Comparison of ENCODE assay signal across 18 cellular contexts in the genomic region with DNA sequence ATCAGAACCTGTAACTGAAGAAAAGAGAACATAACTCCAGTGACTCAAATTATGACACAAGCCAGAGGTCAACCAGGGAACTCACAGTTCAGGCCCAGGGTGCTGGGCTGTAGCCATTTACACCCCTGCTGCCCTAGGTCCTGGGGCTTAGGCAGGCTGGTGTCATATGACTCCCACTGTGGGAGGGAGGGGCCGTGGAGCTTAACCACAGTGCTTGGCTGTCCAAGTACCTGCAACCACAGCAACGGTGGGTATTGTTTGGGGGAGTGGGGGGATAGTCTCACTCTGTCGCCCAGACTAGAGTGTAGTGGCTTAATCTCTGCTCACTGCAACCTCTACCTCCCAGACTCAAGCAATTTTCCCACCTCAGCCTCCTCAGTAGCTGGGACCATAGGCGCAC.
DNase-seq lines count a peak whose midpoint lies in the region; ATAC-seq, FAIRE-seq and TF ChIP-seq lines count a peak whose summit lies in the region.
"Had no signal": no experiment of that assay in that cellular context is flagged by ENCODE, and none has a peak within 500 bp of the region (broad histone marks: within the 10 kb centered on the region; RNA-seq: fewer than 3 reads in every experiment).

No MANE protein-coding gene starts in this region.

- H3K79me2 ChIP-seq in GM12878 (ENCODE audit: control insufficient read depth, insufficient read depth, low read length) (peaks cover 2% of the 10 kb centered on the region), osteoblast (ENCODE audit: insufficient read depth, low read length) (no peaks in the 10 kb centered on the region)

- H2BK120ac ChIP-seq in IMR-90 (ENCODE audit: low read depth, low read length): no peak overlapping the region

- H4K91ac ChIP-seq in IMR-90 (ENCODE audit: insufficient read depth, low read depth, low read length): no peak overlapping the region

- TF ChIP-seq POLR2A in IMR-90 (IDR thresholded peaks at IDR 0.05; ENCODE audit: low read depth, low read length) (no peak), GM12878 (IDR thresholded peaks at IDR 0.05; ENCODE audit: low read depth, low read length) (no peak)

- dilution Hi-C loops in IMR-90 (cut with HindIII; ENCODE audit: low sequenced_read_pairs, unreplicated experiment): no loop called here

- WGBS in IMR-90 (ENCODE audit: extremely low coverage in 2 of 2, insufficient read length in 1 of 2), 2 experiments: no CpG with 5 or more reads among the region's 4 CpGs
- 54% methylated on average over 4 of the region's 4 CpGs for WGBS in GM12878 (ENCODE audit: insufficient coverage, insufficient replicate concordance, low lambda C conversion rate, missing lambda C conversion rate)
- 82 to 83% methylated on average over 4 of the region's 4 CpGs for WGBS in pancreas, 2 donors

- TF ChIP-seq RAD21 in IMR-90 (IDR thresholded peaks at IDR 0.05; ENCODE audit: low read length) (no peak), GM12878 (IDR thresholded peaks at IDR 0.05; ENCODE audit: insufficient read depth, low read depth, low read length) (no peak)

- POLR2A ChIA-PET in IMR-90 (lab: Charles Lee; ENCODE audit: unreplicated experiment): no interaction called here
- POLR2A ChIA-PET in GM12878 (lab: Charles Lee): no interaction called here

- H3K9me3 ChIP-seq in IMR-90 (ENCODE audit: control insufficient read depth, insufficient read depth, low read length): no peaks in the 10 kb centered on the region
- no peaks in the 10 kb centered on the region; the same call in 2 of the 3 replicates for H3K9me3 ChIP-seq in GM12878 (replicated peaks; ENCODE audit: control insufficient read depth, insufficient read depth, low read length)
- no peaks in the 10 kb centered on the region for H3K9me3 ChIP-seq in osteoblast (ENCODE audit: low read depth, low read length)
- H3K9me3 ChIP-seq in pancreas: no peaks in the 10 kb centered on the region

- H3K4me2 ChIP-seq in IMR-90 (ENCODE audit: low read depth, low read length): no peak overlapping the region
- H3K4me2 ChIP-seq in GM12878 (ENCODE audit: control insufficient read depth, insufficient read depth): no peak overlapping the region
- H3K4me2 ChIP-seq in osteoblast (ENCODE audit: insufficient read depth, low read length): no peak overlapping the region

- H2AK5ac ChIP-seq in IMR-90 (ENCODE audit: low read depth, low read length): no peak overlapping the region

- H3K56ac ChIP-seq in IMR-90 (ENCODE audit: extremely low read depth, insufficient read depth, low read length): no peak overlapping the region

- H2BK20ac ChIP-seq in IMR-90 (ENCODE audit: low read depth, low read length): no peak overlapping the region

- no peak overlapping the region for H4K5ac ChIP-seq in IMR-90 (ENCODE audit: low read depth, low read length)

- H3K4me1 ChIP-seq in IMR-90 (ENCODE audit: control insufficient read depth, insufficient read depth, low read length) (peaks cover 3% of the 10 kb centered on the region; the same call in 1 of the 2 replicates), GM12878 (ENCODE audit: control insufficient read depth, insufficient read depth, low read length) (no peaks in the 10 kb centered on the region; the same call in none of the 2 replicates), osteoblast (ENCODE audit: insufficient read depth, low read length) (no peaks in the 10 kb centered on the region), pancreas (no peaks in the 10 kb centered on the region)

- H3K14ac ChIP-seq in IMR-90 (replicated peaks; ENCODE audit: low read depth, low read length): no peak overlapping the region

- H3K18ac ChIP-seq in IMR-90 (ENCODE audit: low read depth, low read length): no peak overlapping the region

- TF ChIP-seq CTCF in IMR-90 (conservative IDR thresholded peaks at IDR 0.05; ENCODE audit: low read depth, low read length) (no peak), GM12878 (IDR thresholded peaks at IDR 0.05 in 2 of 3, conservative IDR thresholded peaks at IDR 0.05 in 1 of 3; ENCODE audit: control insufficient read depth in 2 of 3, extremely low read depth in 1 of 3, insufficient read depth in 1 of 3, low read depth in 3 of 3, low read length in 3 of 3) (no peak), osteoblast (IDR thresholded peaks at IDR 0.05; ENCODE audit: extremely low read depth, low read depth, low read length) (no peak), pancreas (IDR thresholded peaks at IDR 0.05) (no peak)

- in situ Hi-C loops in IMR-90 (cut with MboI; ENCODE audit: low sequenced_read_pairs): no loop called here
- in situ Hi-C loops in GM12878 (cut with MboI): no loop called here

- no peak overlapping the region for H4K8ac ChIP-seq in IMR-90 (ENCODE audit: low read depth in 2 of 2, low read length in 2 of 2)

- H3K4me3 ChIP-seq in IMR-90 (ENCODE audit: insufficient read depth, low read depth, low read length): no peak overlapping the region
- H3K4me3 ChIP-seq in GM12878: no peak overlapping the region
- no peak overlapping the region for H3K4me3 ChIP-seq in osteoblast (ENCODE audit: insufficient read depth, low read length)
- no peak overlapping the region for H3K4me3 ChIP-seq in pancreas

- FAIRE-seq in GM12878 (lab: Jason Lieb, UNC) (no peak), pancreas (lab: Jason Lieb, UNC) (no peak)
- FAIRE-seq: G401.6 had no signal

- H2BK5ac ChIP-seq in IMR-90 (ENCODE audit: low read depth, low read length, poor library complexity, severe bottlenecking): no peak overlapping the region

- no TSS peak for BruUV-seq in IMR-90 (replicated peaks; lab: Mats Ljungman, UMichigan)
- no TSS peak for BruUV-seq in GM12878 (replicated peaks; lab: Mats Ljungman, UMichigan)

- SMC1A ChIA-PET in GM12878 (lab: Charles Lee; ENCODE audit: uncharacterized antibody, unreplicated experiment): interaction anchor here (0.6 to 2.8 kb wide), 9 partner anchors 9 to 286 kb away, joined by 3 to 11 read pairs (median 4); partner anchors contain the start of gene AMZ2

- H3K27ac ChIP-seq in IMR-90 (ENCODE audit: insufficient read depth, low read length) (no peak overlapping the region), GM12878 (ENCODE audit: control insufficient read depth, insufficient read depth) (no peak overlapping the region), osteoblast (ENCODE audit: low read depth, low read length) (no peak overlapping the region), pancreas (no peak overlapping the region)

- intact Hi-C loops in IMR-90 (cut with micrococcal nuclease) (loop anchor here (10.0 kb wide), 1 partner anchor 588 kb away; no protein-coding TSS in a partner anchor), GM12878 (cut with micrococcal nuclease; ENCODE audit: unreplicated experiment) (loop anchor here (10.0 kb wide), 2 partner anchors 112 to 588 kb away; no protein-coding TSS in a partner anchor), pancreas (cut with DNase I) (loop anchor here in 1 of 3 donors (10.0 kb wide), 1 partner anchor 288 kb away; no protein-coding TSS in a partner anchor)

- no peak; the same call in 1 of the 2 replicates for ATAC-seq in IMR-90 (ENCODE audit: low read depth)
- 0 out of 3 replicates have a peak, but pooled peaks have one; percentile 5 for ATAC-seq in GM12878
- no peak for ATAC-seq in pancreas

- TF ChIP-seq EP300 in GM12878 (IDR thresholded peaks at IDR 0.05; ENCODE audit: borderline replicate concordance in 1 of 2, control insufficient read depth in 1 of 2, low read depth in 2 of 2, low read length in 2 of 2): no peak

- peak; percentile 18 for DNase-seq in NCI-H2107 treated with DMSO at 0.1 percent for 48 hours (lab: John Stamatoyannopoulos, UW; ENCODE audit: unreplicated experiment)
- DNase-seq in NCI-H2107 (lab: John Stamatoyannopoulos, UW): no peak
- DNase-seq in IMR-90: no peak
- DNase-seq in GM12878 (ENCODE audit: low read depth, low spot score): no peak
- peak; percentile 60 for DNase-seq in osteoblast (ENCODE audit: insufficient read length, low spot score, missing footprints)
- DNase-seq in pancreas: no peak
- DNase-seq in activated CD4-positive, alpha-beta T cell treated with anti-CD3 and anti-CD28 coated beads for 1 hour: no peak
- DNase-seq in SIG-M5 treated with dmso at 0.1 percent for 504 hours (lab: John Stamatoyannopoulos, UW; ENCODE audit: unreplicated experiment): no peak
- DNase-seq: 8988T; Calu3; CD4-positive, alpha-beta memory T cell; DMS79; GOT3; Karpas-422; MM.1S; NCI-H1105; NCI-H1694 had no signal

- no peak overlapping the region for H2AK9ac ChIP-seq in IMR-90 (replicated peaks; ENCODE audit: low read depth, low read length, poor library complexity)

- no peak overlapping the region for H3K4ac ChIP-seq in IMR-90 (ENCODE audit: low read depth, low read length)

- H3K23ac ChIP-seq in IMR-90 (ENCODE audit: low read depth, low read length): no peak overlapping the region

- no peaks in the 10 kb centered on the region for H3K36me3 ChIP-seq in IMR-90 (ENCODE audit: control insufficient read depth, insufficient read depth, low read length)
- H3K36me3 ChIP-seq in GM12878 (ENCODE audit: control insufficient read depth in 2 of 2, insufficient read depth in 2 of 2, low read length in 1 of 2): no peaks in the 10 kb centered on the region
- H3K36me3 ChIP-seq in osteoblast (ENCODE audit: insufficient read depth, low read length): no peaks in the 10 kb centered on the region
- no peaks in the 10 kb centered on the region for H3K36me3 ChIP-seq in pancreas

- H4K20me1 ChIP-seq in IMR-90 (ENCODE audit: insufficient read depth, low read length) (no peaks in the 10 kb centered on the region), GM12878 (ENCODE audit: control insufficient read depth, insufficient read depth) (no peaks in the 10 kb centered on the region), osteoblast (ENCODE audit: insufficient read depth, low read length) (no peaks in the 10 kb centered on the region)

- H2AFZ ChIP-seq in IMR-90 (replicated peaks; ENCODE audit: low read length, poor library complexity): peak overlapping the region; percentile 21
- H2AFZ ChIP-seq in GM12878 (ENCODE audit: control insufficient read depth, low read depth, low read length): no peak overlapping the region
- no peak overlapping the region for H2AFZ ChIP-seq in osteoblast (ENCODE audit: low read length)

- CTCF ChIA-PET in IMR-90 (lab: Yijun Ruan, JAX): interaction anchor here (0.7 kb wide), 2 partner anchors 13 to 60 kb away, joined by 3 read pairs; no protein-coding TSS in a partner anchor
- CTCF ChIA-PET in GM12878 (lab: Yijun Ruan, JAX): interaction anchor here (0.7 to 3.0 kb wide), 6 partner anchors 18 to 289 kb away, joined by 3 to 27 read pairs (median 3); no protein-coding TSS in a partner anchor

- no peaks in the 10 kb centered on the region for H3K9me1 ChIP-seq in IMR-90 (ENCODE audit: insufficient read depth, low read length)

- peaks cover 3% of the 10 kb centered on the region; the same call in 1 of the 2 replicates for H3K27me3 ChIP-seq in IMR-90 (ENCODE audit: control insufficient read depth, insufficient read depth, low read length)
- H3K27me3 ChIP-seq in GM12878 (replicated peaks in 1 of 2; ENCODE audit: control insufficient read depth in 2 of 2, insufficient read depth in 2 of 2, low read length in 1 of 2): no peaks in the 10 kb centered on the region
- no peaks in the 10 kb centered on the region for H3K27me3 ChIP-seq in osteoblast (ENCODE audit: insufficient read depth, low read length)
- no peaks in the 10 kb centered on the region for H3K27me3 ChIP-seq in pancreas

- no peak overlapping the region for H2BK15ac ChIP-seq in IMR-90 (ENCODE audit: low read depth, low read length)

- H3K79me1 ChIP-seq in IMR-90 (ENCODE audit: low read depth in 1 of 2, low read length in 2 of 2): no peaks in the 10 kb centered on the region

- no peak overlapping the region for H3K9ac ChIP-seq in IMR-90 (ENCODE audit: low read depth, low read length)
- no peak overlapping the region for H3K9ac ChIP-seq in GM12878 (ENCODE audit: control insufficient read depth, insufficient read depth, low read length)

- RAD21 ChIA-PET in GM12878 (lab: Charles Lee; ENCODE audit: unreplicated experiment): interaction anchor here (0.7 to 1.8 kb wide), 5 partner anchors 9 to 286 kb away, joined by 3 to 8 read pairs (median 4); no protein-coding TSS in a partner anchor

Comparison
In these comparisons a context has a peak if more than half of its experiments do, and no peak if none do; other contexts are left out.
1. DNase-seq: peak in NCI-H2107 treated with DMSO at 0.1 percent for 48 hours (single experiment) and osteoblast (single experiment); none in NCI-H2107 (single experiment), IMR-90 (single experiment), GM12878 (single experiment), pancreas (0 of 6), activated CD4-positive, alpha-beta T cell treated with anti-CD3 and anti-CD28 coated beads for 1 hour (single experiment) and SIG-M5 treated with dmso at 0.1 percent for 504 hours (single experiment).